9 cellular contexts compared by ENCODE assay signal in genomic region chr3:76765526-76765925, GRCh38.
"Had no signal": no experiment of that assay in that cellular context is flagged by ENCODE, and none has a peak within 500 bp of the region (broad histone marks: within the 10 kb centered on the region; RNA-seq: fewer than 3 reads in every experiment).

No MANE protein-coding gene starts in this region.

- DNase-seq: activated CD4-positive, alpha-beta T cell treated with anti-CD3 and anti-CD28 coated beads, Interleukin-2, amount 50 U/mL, for 4 hours; activated effector memory CD4-positive, alpha-beta T cell treated with Interleukin-2 at 50 U/mL for 16 hours; activated T-cell treated with anti-CD3 and anti-CD28 coated beads, Interleukin-2, amount 50 U/mL, for 24 hours; effector memory CD4-positive, alpha-beta T cell; naive thymus-derived CD4-positive, alpha-beta T cell; right lobe of liver had no signal

- ATAC-seq: activated CD4-positive, CD25-positive, alpha-beta regulatory T cell treated with anti-CD3 and anti-CD28 coated beads, Interleukin-2, amount 50 U/mL, for 24 hours; gastroesophageal sphincter; naive thymus-derived CD4-positive, alpha-beta T cell; right lobe of liver; stimulated activated effector memory CD8-positive, alpha-beta T cell treated with anti-CD3 and anti-CD28 coated beads, Interleukin-12 subunit alpha, Interleukin-12 subunit beta, amount 100 ng/mL, for 72 hours had no signal
